ENCODE assay signal across 26 cellular contexts in the genomic region with DNA sequence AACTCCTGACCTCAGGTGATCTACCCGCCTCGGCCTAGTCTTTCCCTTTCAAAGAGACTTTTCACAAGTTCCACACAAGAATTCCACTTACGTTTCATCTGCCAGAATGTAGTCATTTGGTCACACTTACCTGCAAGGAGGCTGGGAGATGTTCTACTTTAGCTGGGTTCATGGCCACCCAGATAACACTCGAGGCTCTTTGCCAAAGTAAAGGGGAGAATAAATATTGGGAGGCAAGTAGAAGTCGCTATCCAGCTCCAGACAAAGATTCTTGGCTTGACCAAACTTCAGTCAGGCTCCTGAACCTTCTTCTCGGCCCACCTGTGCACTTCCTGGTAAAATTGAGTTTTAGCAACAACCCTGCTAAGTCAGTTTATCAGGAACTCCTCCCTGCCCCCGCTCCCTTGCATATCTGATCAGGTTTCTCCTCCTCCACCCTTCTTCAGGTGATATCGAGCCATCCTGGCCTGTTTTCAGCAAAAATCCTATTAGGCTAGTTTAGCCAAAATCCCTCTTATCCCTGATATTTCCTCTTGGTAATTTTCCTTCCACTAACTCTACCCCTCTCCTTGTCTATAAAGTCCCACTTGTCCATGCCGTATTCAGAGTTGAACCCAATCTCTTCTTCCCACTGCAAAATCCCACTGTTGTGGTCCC.
"Had no signal": no experiment of that assay in that cellular context is flagged by ENCODE, and none has a peak within 500 bp of the region (broad histone marks: within the 10 kb centered on the region; RNA-seq: fewer than 3 reads in every experiment).

No MANE protein-coding gene starts in this region.

- H3K27me3 ChIP-seq: gastroesophageal sphincter had no signal

- H3K4me3 Mint-ChIP-seq: activated CD4-positive, alpha-beta T cell treated with anti-CD3 and anti-CD28 coated beads for 36 hours; activated CD4-positive, alpha-beta T cell treated with anti-CD3 and anti-CD28 coated beads, Interleukin-2, amount 10 ng/mL, durations not matched to agents 7 days and 5 days; activated CD8-positive, alpha-beta T cell treated with anti-CD3 and anti-CD28 coated beads for 36 hours; activated naive CD8-positive, alpha-beta T cell; activated T-cell treated with anti-CD3 and anti-CD28 coated beads, Interleukin-2, amount 50 U/mL, for 72 hours; effector memory CD8-positive, alpha-beta T cell had no signal

- H3K9me3 ChIP-seq: esophagus squamous epithelium had no signal

- ATAC-seq: activated CD4-positive, alpha-beta T cell treated with anti-CD3 and anti-CD28 coated beads for 36 hours; activated CD8-positive, alpha-beta T cell treated with anti-CD3 and anti-CD28 coated beads for 36 hours; activated T-cell treated with anti-CD3 and anti-CD28 coated beads, Interleukin-2, amount 50 U/mL, for 72 hours; effector memory CD8-positive, alpha-beta T cell; gastroesophageal sphincter had no signal

- H3K9me3 Mint-ChIP-seq: activated CD8-positive, alpha-beta T cell treated with anti-CD3 and anti-CD28 coated beads for 36 hours; activated T-cell treated with anti-CD3 and anti-CD28 coated beads, Interleukin-2, amount 50 U/mL, for 72 hours had no signal

- DNase-seq: activated CD4-positive, alpha-beta T cell treated with anti-CD3 and anti-CD28 coated beads for 36 hours; activated CD4-positive, alpha-beta T cell treated with anti-CD3 and anti-CD28 coated beads, Interleukin-2, amount 10 ng/mL, durations not matched to agents 7 days and 5 days; activated CD4-positive, alpha-beta T cell treated with anti-CD3 and anti-CD28 coated beads, Interleukin-2, amount 50 U/mL, for 48 hours; activated CD4-positive, CD25-positive, alpha-beta regulatory T cell; activated CD4-positive, CD25-positive, alpha-beta regulatory T cell treated with anti-CD3 and anti-CD28 coated beads, Interleukin-2, amount 50 U/mL, for 72 hours; activated CD8-positive, alpha-beta memory T cell treated with anti-CD3 and anti-CD28 coated beads for 24 hours; activated CD8-positive, alpha-beta T cell treated with anti-CD3 and anti-CD28 coated beads for 36 hours; activated gamma-delta T cell; activated naive CD4-positive, alpha-beta T cell; activated naive CD4-positive, alpha-beta T cell treated with anti-CD3 and anti-CD28 coated beads, Interleukin-2, amount 50 U/mL, for 16 hours; activated T-cell treated with anti-CD3 and anti-CD28 coated beads, Interleukin-2, amount 50 U/mL, for 72 hours; amniotic stem cell; anterior cingulate cortex; caudate nucleus; cortex of kidney; dermis blood vessel endothelial cell; effector CD4-positive, alpha-beta T cell; effector memory CD8-positive, alpha-beta T cell; esophagus squamous epithelium; foreskin melanocyte; T-helper 2 cell had no signal

- H3K27me3 Mint-ChIP-seq: activated CD4-positive, alpha-beta T cell treated with anti-CD3 and anti-CD28 coated beads for 36 hours; activated CD4-positive, alpha-beta T cell treated with anti-CD3 and anti-CD28 coated beads, Interleukin-2, amount 10 ng/mL, durations not matched to agents 7 days and 5 days; activated CD8-positive, alpha-beta T cell treated with anti-CD3 and anti-CD28 coated beads for 36 hours; activated naive CD8-positive, alpha-beta T cell; effector memory CD8-positive, alpha-beta T cell had no signal

- H3K27ac ChIP-seq: epithelial cell of prostate, esophagus squamous epithelium, gastroesophageal sphincter had no signal

- FAIRE-seq: astrocyte, colon had no signal

- H3K4me1 ChIP-seq: gastroesophageal sphincter had no signal

- H3K4me3 ChIP-seq: esophagus squamous epithelium, gastroesophageal sphincter had no signal

- H3K36me3 ChIP-seq: esophagus squamous epithelium, gastroesophageal sphincter had no signal

- H3K27ac Mint-ChIP-seq: activated CD4-positive, alpha-beta T cell treated with anti-CD3 and anti-CD28 coated beads for 36 hours; activated CD4-positive, alpha-beta T cell treated with anti-CD3 and anti-CD28 coated beads, Interleukin-2, amount 10 ng/mL, durations not matched to agents 7 days and 5 days; activated CD8-positive, alpha-beta T cell treated with anti-CD3 and anti-CD28 coated beads for 36 hours; activated naive CD8-positive, alpha-beta T cell; activated T-cell treated with anti-CD3 and anti-CD28 coated beads, Interleukin-2, amount 50 U/mL, for 72 hours had no signal
